In genomic region chr2:241417626-241418025, GRCh38 we compare ENCODE assay signal across 1 cellular context.
TF ChIP-seq lines count a peak whose summit lies in the region.

No MANE protein-coding gene starts in this region.

TF ChIP-seq in HepG2, 621 proteins besides CTCF, POLR2A, EP300 and RAD21 (continued from another document):
- TF ChIP-seq, protein P1, sequence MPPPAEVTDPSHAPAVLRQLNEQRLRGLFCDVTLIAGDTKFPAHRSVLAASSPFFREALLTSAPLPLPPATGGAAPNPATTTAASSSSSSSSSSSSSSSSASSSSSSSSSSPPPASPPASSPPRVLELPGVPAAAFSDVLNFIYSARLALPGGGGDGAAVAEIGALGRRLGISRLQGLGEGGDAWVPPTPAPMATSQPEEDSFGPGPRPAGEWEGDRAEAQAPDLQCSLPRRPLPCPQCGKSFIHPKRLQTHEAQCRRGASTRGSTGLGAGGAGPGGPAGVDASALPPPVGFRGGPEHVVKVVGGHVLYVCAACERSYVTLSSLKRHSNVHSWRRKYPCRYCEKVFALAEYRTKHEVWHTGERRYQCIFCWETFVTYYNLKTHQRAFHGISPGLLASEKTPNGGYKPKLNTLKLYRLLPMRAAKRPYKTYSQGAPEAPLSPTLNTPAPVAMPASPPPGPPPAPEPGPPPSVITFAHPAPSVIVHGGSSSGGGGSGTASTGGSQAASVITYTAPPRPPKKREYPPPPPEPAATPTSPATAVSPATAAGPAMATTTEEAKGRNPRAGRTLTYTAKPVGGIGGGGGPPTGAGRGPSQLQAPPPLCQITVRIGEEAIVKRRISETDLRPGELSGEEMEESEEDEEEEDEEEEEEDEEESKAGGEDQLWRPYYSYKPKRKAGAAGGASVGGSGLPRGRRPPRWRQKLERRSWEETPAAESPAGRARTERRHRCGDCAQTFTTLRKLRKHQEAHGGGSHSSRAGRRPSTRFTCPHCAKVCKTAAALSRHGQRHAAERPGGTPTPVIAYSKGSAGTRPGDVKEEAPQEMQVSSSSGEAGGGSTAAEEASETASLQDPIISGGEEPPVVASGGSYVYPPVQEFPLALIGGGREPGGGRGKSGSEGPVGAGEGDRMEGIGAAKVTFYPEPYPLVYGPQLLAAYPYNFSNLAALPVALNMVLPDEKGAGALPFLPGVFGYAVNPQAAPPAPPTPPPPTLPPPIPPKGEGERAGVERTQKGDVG (CRISPR knock-in tag; IDR thresholded peaks at IDR 0.05; ENCODE audit: borderline replicate concordance), result no peak
- TF ChIP-seq NFYB (CRISPR knock-in tag; IDR thresholded peaks at IDR 0.05) (no peak), FOXA3 (CRISPR knock-in tag; IDR thresholded peaks at IDR 0.05) (peak; percentile 77), SOX6 (IDR thresholded peaks at IDR 0.05) (no peak), SOX6 (CRISPR knock-in tag; IDR thresholded peaks at IDR 0.05) (peak; percentile 82), ZFP41 (CRISPR knock-in tag; IDR thresholded peaks at IDR 0.05; ENCODE audit: borderline replicate concordance) (no peak), ZNF138 (CRISPR knock-in tag; IDR thresholded peaks at IDR 0.05; ENCODE audit: low read depth) (no peak), HIC2 (CRISPR knock-in tag; IDR thresholded peaks at IDR 0.05; ENCODE audit: low read depth) (no peak), THAP11 (CRISPR knock-in tag; IDR thresholded peaks at IDR 0.05) (0 out of 2 replicates have a peak, but pooled peaks have one; percentile 19), XRCC5 (optimal IDR thresholded peaks at IDR 0.05; ENCODE audit: low read length) (no peak), ZNF33B (CRISPR knock-in tag; IDR thresholded peaks at IDR 0.05) (no peak), SIN3A (IDR thresholded peaks at IDR 0.05; ENCODE audit: borderline replicate concordance, low read depth, low read length) (peak; percentile 51; the same call in 1 of the 2 replicates), MNT (IDR thresholded peaks at IDR 0.05) (peak; percentile 30; the same call in 1 of the 2 replicates), ZNF17 (CRISPR knock-in tag; IDR thresholded peaks at IDR 0.05) (no peak)
- TF ChIP-seq, protein P2, sequence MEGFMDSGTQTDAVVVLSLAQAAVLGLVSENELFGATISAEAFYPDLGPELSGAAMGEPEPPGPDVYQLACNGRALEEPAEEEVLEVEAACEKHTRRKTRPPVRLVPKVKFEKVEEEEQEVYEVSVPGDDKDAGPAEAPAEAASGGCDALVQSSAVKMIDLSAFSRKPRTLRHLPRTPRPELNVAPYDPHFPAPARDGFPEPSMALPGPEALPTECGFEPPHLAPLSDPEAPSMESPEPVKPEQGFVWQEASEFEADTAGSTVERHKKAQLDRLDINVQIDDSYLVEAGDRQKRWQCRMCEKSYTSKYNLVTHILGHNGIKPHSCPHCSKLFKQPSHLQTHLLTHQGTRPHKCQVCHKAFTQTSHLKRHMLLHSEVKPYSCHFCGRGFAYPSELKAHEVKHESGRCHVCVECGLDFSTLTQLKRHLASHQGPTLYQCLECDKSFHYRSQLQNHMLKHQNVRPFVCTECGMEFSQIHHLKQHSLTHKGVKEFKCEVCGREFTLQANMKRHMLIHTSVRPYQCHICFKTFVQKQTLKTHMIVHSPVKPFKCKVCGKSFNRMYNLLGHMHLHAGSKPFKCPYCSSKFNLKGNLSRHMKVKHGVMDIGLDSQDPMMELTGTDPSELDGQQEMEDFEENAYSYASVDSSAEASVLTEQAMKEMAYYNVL (CRISPR knock-in tag; IDR thresholded peaks at IDR 0.05; ENCODE audit: borderline replicate concordance), result no peak
